Comparison of ENCODE assay signal across 11 cellular contexts in the genomic region with DNA sequence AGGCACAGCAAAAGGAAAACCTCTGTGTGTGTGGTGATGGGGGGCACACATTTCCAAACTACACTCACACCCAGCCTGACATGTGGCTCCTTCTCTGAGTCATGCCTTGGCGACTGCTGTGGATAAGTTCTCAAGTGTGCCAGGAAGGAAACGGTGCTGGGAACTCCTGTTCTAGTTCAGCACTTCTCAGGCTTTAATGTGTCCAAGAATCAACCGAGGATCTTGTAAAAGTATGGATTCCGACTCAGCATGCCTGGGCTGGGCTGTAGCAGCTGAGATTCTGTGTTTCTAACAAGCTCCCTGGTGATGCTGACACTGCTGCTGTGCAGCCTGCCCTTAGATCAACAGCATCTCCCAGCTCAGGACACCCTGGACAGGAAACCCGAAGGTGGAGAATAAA. TPM values are rescaled to one million over a fixed set of nuclear protein-coding genes. Genes with fewer than 3 reads are reported as not detected.
A peak's percentile ranks its signal among the peaks of the same experiment; 100 is the strongest.
DNase-seq lines count a peak whose midpoint lies in the region; FAIRE-seq and TF ChIP-seq lines count a peak whose summit lies in the region.
"Had no signal": no experiment of that assay in that cellular context is flagged by ENCODE, and none has a peak within 500 bp of the region (broad histone marks: within the 10 kb centered on the region; RNA-seq: fewer than 3 reads in every experiment).

No MANE protein-coding gene starts in this region.

- H3K27me3 ChIP-seq in endothelial cell of umbilical vein (ENCODE audit: control insufficient read depth in 2 of 2, insufficient read depth in 2 of 2, low read length in 2 of 2) = peaks cover 5 to 10% of the 10 kb centered on the region in 2 experiments

- CTCF ChIA-PET in endothelial cell of umbilical vein (lab: Charles Lee) = interaction anchor here (0.9 to 1.2 kb wide), 3 partner anchors 51 to 83 kb away, joined by 3 read pairs; no protein-coding TSS in a partner anchor

- no TSS peak for BruUV-seq in endothelial cell of umbilical vein (replicated peaks; lab: Mats Ljungman, UMichigan)

- TF ChIP-seq CTCF in endothelial cell of umbilical vein (IDR thresholded peaks at IDR 0.05; ENCODE audit: extremely low read depth in 1 of 2, insufficient read depth in 1 of 2, low read depth in 1 of 2, low read length in 2 of 2) (no peak), endothelial cell (IDR thresholded peaks at IDR 0.05; ENCODE audit: unreplicated experiment) (no peak)

- TF ChIP-seq POLR2A in endothelial cell of umbilical vein (IDR thresholded peaks at IDR 0.05; ENCODE audit: low read depth, low read length) = no peak

- H3K9me3 Mint-ChIP-seq in endothelial cell (ENCODE audit: unreplicated experiment) = no peaks in the 10 kb centered on the region

- H3K4me1 Mint-ChIP-seq in endothelial cell (ENCODE audit: unreplicated experiment) = no peaks in the 10 kb centered on the region

- intact Hi-C loops in endothelial cell of umbilical vein (cut with micrococcal nuclease) = loop anchor here (1.0 to 10.0 kb wide), 3 partner anchors 8 to 960 kb away; no protein-coding TSS in a partner anchor

- H3K4me3 Mint-ChIP-seq in endothelial cell (ENCODE audit: unreplicated experiment) = no peak overlapping the region
- H3K4me3 Mint-ChIP-seq: brain had no signal

- peak overlapping the region; percentile 14 for H3K27ac ChIP-seq in endothelial cell of umbilical vein (ENCODE audit: insufficient read depth, low read depth, low read length)

- H2AFZ ChIP-seq in endothelial cell of umbilical vein (ENCODE audit: low read depth, low read length) = no peak overlapping the region

- no peaks in the 10 kb centered on the region for H3K36me3 Mint-ChIP-seq in endothelial cell (ENCODE audit: low read depth, unreplicated experiment)
- H3K36me3 Mint-ChIP-seq: brain had no signal

- H3K9ac ChIP-seq in endothelial cell of umbilical vein (replicated peaks; ENCODE audit: extremely low read depth, insufficient read depth, low read length) = no peak overlapping the region

- no peaks in the 10 kb centered on the region for H3K36me3 ChIP-seq in endothelial cell of umbilical vein (ENCODE audit: control insufficient read depth in 2 of 2, extremely low read depth in 1 of 2, insufficient read depth in 2 of 2, low read length in 2 of 2)

- no peaks in the 10 kb centered on the region for H3K9me3 ChIP-seq in endothelial cell of umbilical vein (replicated peaks; ENCODE audit: control insufficient read depth, insufficient read depth, low read length)
- H3K9me3 ChIP-seq: Caco-2 had no signal

- H3K4me1 ChIP-seq in endothelial cell of umbilical vein (ENCODE audit: control insufficient read depth, extremely low read depth, insufficient read depth, low read length) = peaks cover 15% of the 10 kb centered on the region

- H3K79me2 ChIP-seq in endothelial cell of umbilical vein (ENCODE audit: control insufficient read depth, insufficient read depth, low read length) = no peaks in the 10 kb centered on the region

- H3K9me1 ChIP-seq in endothelial cell of umbilical vein (replicated peaks; ENCODE audit: control insufficient read depth, extremely low read depth, insufficient read depth, low read length) = no peaks in the 10 kb centered on the region

- no peaks in the 10 kb centered on the region for H4K20me1 ChIP-seq in endothelial cell of umbilical vein (replicated peaks; ENCODE audit: control insufficient read depth, extremely low read depth, insufficient read depth, low read length)

- dilution Hi-C loops in endothelial cell of umbilical vein (cut with MboI; ENCODE audit: extremely low pct_ligation_motif_present, low sequenced_read_pairs) = no loop called here

- H3K27ac Mint-ChIP-seq in endothelial cell (ENCODE audit: unreplicated experiment) = no peak overlapping the region

- peak; percentile 97 for FAIRE-seq in endothelial cell of umbilical vein (lab: Jason Lieb, UNC)

- no peak overlapping the region for H3K4me2 ChIP-seq in endothelial cell of umbilical vein (ENCODE audit: insufficient read depth, low read length)

- H3K27me3 Mint-ChIP-seq in endothelial cell (ENCODE audit: unreplicated experiment) = no peaks in the 10 kb centered on the region

- peak; percentile 21 for DNase-seq in Ammon's horn (ENCODE audit: low spot score)
- peak; percentile 36 for DNase-seq in HS-5 (ENCODE audit: low read depth)
- peak; percentile 92 for DNase-seq in endothelial cell of umbilical vein (ENCODE audit: low read depth, low spot score)
- DNase-seq in myocyte (ENCODE audit: low read depth) = peak; percentile 76
- no peak for DNase-seq in AG20443 (ENCODE audit: low spot score)
- DNase-seq in NCI-H82 treated with DMSO at 0.1 percent for 48 hours (lab: John Stamatoyannopoulos, UW; ENCODE audit: unreplicated experiment) = no peak
- no peak for DNase-seq in endothelial cell (ENCODE audit: low spot score)
- DNase-seq in 8988T = no peak
- DNase-seq: Caco-2 had no signal

- H3K4me3 ChIP-seq in endothelial cell of umbilical vein (replicated peaks in 1 of 3; ENCODE audit: insufficient read depth in 1 of 3, low read depth in 1 of 3, low read length in 3 of 3) = no peak overlapping the region

- POLR2A ChIA-PET in endothelial cell of umbilical vein (lab: Charles Lee) = no interaction called here

TF ChIP-seq in endothelial cell of umbilical vein, 7 proteins besides CTCF, POLR2A, EP300 and RAD21:
- peak; percentile 36 for TF ChIP-seq POLR2AphosphoS5 (IDR thresholded peaks at IDR 0.05; ENCODE audit: insufficient read depth, low read depth, low read length)
- peak; percentile 73 for TF ChIP-seq FOS (IDR thresholded peaks at IDR 0.05; ENCODE audit: borderline replicate concordance, insufficient read depth, low read length)
- TF ChIP-seq JUN (IDR thresholded peaks at IDR 0.05; ENCODE audit: borderline replicate concordance, insufficient read depth, insufficient read length, low read depth) = peak; percentile 59
- TF ChIP-seq EZH2 (IDR thresholded peaks at IDR 0.05; ENCODE audit: borderline replicate concordance, low read depth, low read length, severe bottlenecking) = no peak
- TF ChIP-seq GATA2 (IDR thresholded peaks at IDR 0.05; ENCODE audit: insufficient read depth, insufficient read length, low read depth, low read length) = no peak

RNA-seq across cellular contexts. Expression of gene CLNK, which starts 20.2 kb away (rescaled TPM):
- total RNA-seq in endothelial cell of umbilical vein (not detected in 2 replicates), myocyte (not detected in 2 replicates), endothelial cell (ENCODE audit: unreplicated experiment) (not detected)
- not detected in 2 replicates for polyA plus RNA-seq in endothelial cell of umbilical vein
- not detected in 2 replicates for polyA plus RNA-seq in endothelial cell of umbilical vein (2011; cell fraction: cytosol; rRNA removed)
- not detected in 2 replicates for polyA plus RNA-seq in endothelial cell of umbilical vein (2011; cell fraction: nucleus; rRNA removed)
- polyA plus RNA-seq in endothelial cell of umbilical vein (2012) = not detected in 2 replicates
- polyA minus RNA-seq in endothelial cell of umbilical vein = not detected in 2 replicates
- not detected for polyA minus RNA-seq in endothelial cell of umbilical vein (2011; cell fraction: cytosol; rRNA and poly(A)+ RNA removed)
- polyA minus RNA-seq in endothelial cell of umbilical vein (2011; cell fraction: nucleus; rRNA and poly(A)+ RNA removed) = not detected in 2 replicates
- not detected for polyA plus RNA-seq in myocyte (2012)
- total RNA-seq: Caco-2, lung microvascular endothelial cell had no signal

Comparison
In these comparisons a context has a peak if more than half of its experiments do, and no peak if none do; other contexts are left out.
1. DNase-seq: peak in Ammon's horn (single experiment), HS-5 (single experiment), endothelial cell of umbilical vein (single experiment) and myocyte (single experiment); none in AG20443 (single experiment), NCI-H82 treated with DMSO at 0.1 percent for 48 hours (single experiment), endothelial cell (single experiment) and 8988T (single experiment).